In the genomic region with DNA sequence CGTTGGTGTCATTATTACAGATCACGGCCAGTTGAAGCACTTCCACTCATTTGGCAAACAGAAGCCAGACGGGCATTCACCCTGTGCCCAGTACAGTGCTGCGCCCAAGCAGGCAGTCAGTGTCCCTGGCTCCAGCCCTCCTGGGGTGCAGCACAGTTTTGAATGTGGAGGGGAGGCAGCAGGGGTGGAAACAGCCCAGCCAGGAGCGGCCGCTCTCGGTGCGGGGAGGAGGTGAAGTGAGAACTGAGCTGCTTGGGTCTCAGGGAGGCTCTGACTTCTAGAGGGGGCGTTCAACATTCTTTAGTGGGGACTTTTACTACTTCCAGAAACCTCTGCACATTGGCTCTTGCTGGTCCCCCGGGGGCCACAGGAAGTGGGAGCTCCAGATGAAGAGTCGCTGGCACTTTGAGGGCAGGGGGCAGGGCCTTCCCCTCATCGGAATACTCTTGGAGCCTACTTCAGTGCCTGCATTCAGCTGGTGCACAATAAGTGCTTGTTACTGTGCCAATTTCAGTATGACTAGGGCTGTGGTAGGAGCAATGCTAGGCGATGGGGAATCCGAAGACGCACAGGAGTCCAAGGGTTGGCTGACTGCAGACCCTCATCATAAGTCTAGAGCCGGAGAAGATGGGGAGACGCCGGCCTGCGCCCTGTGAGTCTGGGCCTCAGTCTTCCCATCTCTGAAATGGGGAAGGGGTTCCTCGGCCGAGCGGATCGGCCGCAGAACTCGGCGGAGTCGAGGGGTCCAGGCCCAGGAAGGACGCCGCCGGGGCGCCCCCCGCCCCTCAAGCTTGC, we compare ENCODE assay signal across 1 cellular context.
TF ChIP-seq lines count a peak whose summit lies in the region.

No MANE protein-coding gene starts in this region.

TF ChIP-seq in HepG2, 621 proteins besides CTCF, POLR2A, EP300 and RAD21 (continued from another document and continues in another):
- TF ChIP-seq ZBTB4 (CRISPR knock-in tag; IDR thresholded peaks at IDR 0.05; ENCODE audit: borderline replicate concordance) (no peak), ZNF580 (CRISPR knock-in tag; IDR thresholded peaks at IDR 0.05; ENCODE audit: borderline replicate concordance, low read depth) (peak; percentile 38; the same call in 1 of the 2 replicates), PREB (CRISPR knock-in tag; IDR thresholded peaks at IDR 0.05) (no peak), HHEX (CRISPR knock-in tag; IDR thresholded peaks at IDR 0.05) (no peak), ZBTB7A (CRISPR knock-in tag; IDR thresholded peaks at IDR 0.05) (peak; percentile 69; the same call in 1 of the 2 replicates), PHF5A (CRISPR knock-in tag; IDR thresholded peaks at IDR 0.05; ENCODE audit: low read depth, unreplicated experiment) (no peak), THAP9 (CRISPR knock-in tag; IDR thresholded peaks at IDR 0.05; ENCODE audit: borderline replicate concordance) (0 out of 2 replicates have a peak, but pooled peaks have one; percentile 33), FOXP1 (IDR thresholded peaks at IDR 0.05) (no peak), FOXP1 (CRISPR knock-in tag; IDR thresholded peaks at IDR 0.05) (no peak), PLRG1 (conservative IDR thresholded peaks at IDR 0.05) (no peak), ZNF740 (CRISPR knock-in tag; IDR thresholded peaks at IDR 0.05) (0 out of 2 replicates have a peak, but pooled peaks have one; percentile 28), NR2F6 (IDR thresholded peaks at IDR 0.05) (no peak), NR2F6 (CRISPR knock-in tag; IDR thresholded peaks at IDR 0.05) (no peak), KLF12 (CRISPR knock-in tag; IDR thresholded peaks at IDR 0.05; ENCODE audit: borderline replicate concordance) (no peak), SALL1 (CRISPR knock-in tag; IDR thresholded peaks at IDR 0.05) (peak; percentile 22; the same call in 1 of the 2 replicates), ZKSCAN8 (CRISPR knock-in tag; IDR thresholded peaks at IDR 0.05; ENCODE audit: borderline replicate concordance) (peak; percentile 100), POLR2AphosphoS5 (IDR thresholded peaks at IDR 0.05; ENCODE audit: low read depth, low read length) (no peak), CBX1 (IDR thresholded peaks at IDR 0.05; ENCODE audit: low read depth) (peak; percentile 53), ZMYM2 (CRISPR knock-in tag; IDR thresholded peaks at IDR 0.05) (peak; percentile 63; the same call in 1 of the 2 replicates), NFIB (CRISPR knock-in tag; IDR thresholded peaks at IDR 0.05; ENCODE audit: borderline replicate concordance) (no peak), RXRA (CRISPR knock-in tag; IDR thresholded peaks at IDR 0.05) (no peak), ZNF746 (CRISPR knock-in tag; IDR thresholded peaks at IDR 0.05) (no peak), GATAD1 (CRISPR knock-in tag; IDR thresholded peaks at IDR 0.05) (no peak), IRF2 (CRISPR knock-in tag; IDR thresholded peaks at IDR 0.05) (no peak), DZIP1 (CRISPR knock-in tag; IDR thresholded peaks at IDR 0.05) (0 out of 2 replicates have a peak, but pooled peaks have one; percentile 50), PRDM10 (CRISPR knock-in tag; IDR thresholded peaks at IDR 0.05; ENCODE audit: low read depth) (no peak), ZBTB49 (CRISPR knock-in tag; IDR thresholded peaks at IDR 0.05; ENCODE audit: borderline replicate concordance) (no peak), SIN3B (IDR thresholded peaks at IDR 0.05; ENCODE audit: low read length) (no peak), KLF15 (CRISPR knock-in tag; IDR thresholded peaks at IDR 0.05; ENCODE audit: borderline replicate concordance) (no peak), CEBPG (CRISPR knock-in tag; IDR thresholded peaks at IDR 0.05) (no peak)
- TF ChIP-seq, protein P1, sequence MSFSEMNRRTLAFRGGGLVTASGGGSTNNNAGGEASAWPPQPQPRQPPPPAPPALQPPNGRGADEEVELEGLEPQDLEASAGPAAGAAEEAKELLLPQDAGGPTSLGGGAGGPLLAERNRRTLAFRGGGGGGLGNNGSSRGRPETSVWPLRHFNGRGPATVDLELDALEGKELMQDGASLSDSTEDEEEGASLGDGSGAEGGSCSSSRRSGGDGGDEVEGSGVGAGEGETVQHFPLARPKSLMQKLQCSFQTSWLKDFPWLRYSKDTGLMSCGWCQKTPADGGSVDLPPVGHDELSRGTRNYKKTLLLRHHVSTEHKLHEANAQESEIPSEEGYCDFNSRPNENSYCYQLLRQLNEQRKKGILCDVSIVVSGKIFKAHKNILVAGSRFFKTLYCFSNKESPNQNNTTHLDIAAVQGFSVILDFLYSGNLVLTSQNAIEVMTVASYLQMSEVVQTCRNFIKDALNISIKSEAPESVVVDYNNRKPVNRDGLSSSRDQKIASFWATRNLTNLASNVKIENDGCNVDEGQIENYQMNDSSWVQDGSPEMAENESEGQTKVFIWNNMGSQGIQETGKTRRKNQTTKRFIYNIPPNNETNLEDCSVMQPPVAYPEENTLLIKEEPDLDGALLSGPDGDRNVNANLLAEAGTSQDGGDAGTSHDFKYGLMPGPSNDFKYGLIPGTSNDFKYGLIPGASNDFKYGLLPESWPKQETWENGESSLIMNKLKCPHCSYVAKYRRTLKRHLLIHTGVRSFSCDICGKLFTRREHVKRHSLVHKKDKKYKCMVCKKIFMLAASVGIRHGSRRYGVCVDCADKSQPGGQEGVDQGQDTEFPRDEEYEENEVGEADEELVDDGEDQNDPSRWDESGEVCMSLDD (CRISPR knock-in tag; IDR thresholded peaks at IDR 0.05; ENCODE audit: borderline replicate concordance) = 0 out of 2 replicates have a peak, but pooled peaks have one; percentile 19
- TF ChIP-seq, protein P2, sequence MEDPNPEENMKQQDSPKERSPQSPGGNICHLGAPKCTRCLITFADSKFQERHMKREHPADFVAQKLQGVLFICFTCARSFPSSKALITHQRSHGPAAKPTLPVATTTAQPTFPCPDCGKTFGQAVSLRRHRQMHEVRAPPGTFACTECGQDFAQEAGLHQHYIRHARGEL (CRISPR knock-in tag; IDR thresholded peaks at IDR 0.05) = no peak
